Comparison of ENCODE assay signal across 17 cellular contexts in genomic region chr10:80520661-80521488, GRCh38. TPM values are rescaled to one million over a fixed set of nuclear protein-coding genes. Genes with fewer than 3 reads are reported as not detected.
DNase-seq lines count a peak whose midpoint lies in the region; ATAC-seq and TF ChIP-seq lines count a peak whose summit lies in the region.
"Had no signal": no experiment of that assay in that cellular context is flagged by ENCODE, and none has a peak within 500 bp of the region (broad histone marks: within the 10 kb centered on the region; RNA-seq: fewer than 3 reads in every experiment).

No MANE protein-coding gene starts in this region.

- H3K4me1 Mint-ChIP-seq in activated T-helper 17 cell treated with anti-CD3 and anti-CD28 coated beads, Interleukin-2, amount 50 U/mL, for 72 hours: peaks cover 21% of the 10 kb centered on the region

- no peaks in the 10 kb centered on the region for H3K27me3 Mint-ChIP-seq in activated T-helper 17 cell treated with anti-CD3 and anti-CD28 coated beads, Interleukin-2, amount 50 U/mL, for 72 hours

- H3K9me3 Mint-ChIP-seq in activated T-helper 17 cell treated with anti-CD3 and anti-CD28 coated beads, Interleukin-2, amount 50 U/mL, for 72 hours: no peaks in the 10 kb centered on the region

- H3K4me3 Mint-ChIP-seq in activated T-helper 17 cell treated with anti-CD3 and anti-CD28 coated beads, Interleukin-2, amount 50 U/mL, for 72 hours: no peak overlapping the region

- H3K27ac ChIP-seq in left ventricle myocardium inferior (replicated peaks): peak overlapping the region; percentile 82
- peak overlapping the region in 1 of 10 donors; percentile 41 for H3K27ac ChIP-seq in heart right ventricle
- H3K27ac ChIP-seq: ovary had no signal

- peaks cover 48% of the 10 kb centered on the region for H3K36me3 ChIP-seq in left ventricle myocardium inferior
- H3K36me3 ChIP-seq in heart right ventricle: peaks cover 0 to 64% (median 23%) of the 10 kb centered on the region in 9 donors
- H3K36me3 ChIP-seq in H7 (replicated peaks; ENCODE audit: control insufficient read depth, insufficient read depth, low read length): peaks cover 7% of the 10 kb centered on the region
- H3K36me3 ChIP-seq: ovary had no signal

- peak overlapping the region; percentile 90 for H3K27ac Mint-ChIP-seq in activated T-helper 17 cell treated with anti-CD3 and anti-CD28 coated beads, Interleukin-2, amount 50 U/mL, for 72 hours

- WGBS in heart right ventricle, 2 donors: 80 to 88% methylated on average over 11 of the region's 11 CpGs

- TF ChIP-seq CTCF in left ventricle myocardium inferior (IDR thresholded peaks at IDR 0.05; ENCODE audit: borderline replicate concordance) (no peak), heart right ventricle (IDR thresholded peaks at IDR 0.05) (no peak)

- H3K36me3 Mint-ChIP-seq in activated T-helper 17 cell treated with anti-CD3 and anti-CD28 coated beads, Interleukin-2, amount 50 U/mL, for 72 hours (ENCODE audit: low read depth): peaks cover 75% of the 10 kb centered on the region

- no peak for DNase-seq in left ventricle myocardium inferior
- DNase-seq in heart right ventricle: no peak
- peak; percentile 39 for DNase-seq in kidney tubule cell (ENCODE audit: low spot score)
- no peak for DNase-seq in DMS79 (lab: John Stamatoyannopoulos, UW)
- DNase-seq in H7: no peak
- DNase-seq in COLO829 (ENCODE audit: low spot score): no peak
- DNase-seq: DND-41; effector memory CD4-positive, alpha-beta T cell; foreskin fibroblast; KBM-7; NCI-H1436; NCI-H446 treated with DMSO at 0.1 percent for 48 hours; ovary had no signal

- H3K4me1 ChIP-seq in left ventricle myocardium inferior (peaks cover 70% of the 10 kb centered on the region), heart right ventricle (peaks cover 6 to 74% (median 36%) of the 10 kb centered on the region in 9 donors)

- H3K4me3 ChIP-seq in left ventricle myocardium inferior: no peak overlapping the region
- no peak overlapping the region for H3K4me3 ChIP-seq in heart right ventricle
- no peak overlapping the region for H3K4me3 ChIP-seq in H7 (ENCODE audit: insufficient read depth, low read depth, low read length)
- H3K4me3 ChIP-seq: ovary, smooth muscle cell had no signal

- H3K9me3 ChIP-seq in left ventricle myocardium inferior (replicated peaks) (no peaks in the 10 kb centered on the region), heart right ventricle (no peaks in the 10 kb centered on the region)
- H3K9me3 ChIP-seq: ovary had no signal

- intact Hi-C loops in left ventricle myocardium inferior (cut with micrococcal nuclease): no loop called here
- intact Hi-C loops in heart right ventricle (cut with DNase I): no loop called here

- H3K27me3 ChIP-seq in left ventricle myocardium inferior (ENCODE audit: low read depth) (no peaks in the 10 kb centered on the region), heart right ventricle (no peaks in the 10 kb centered on the region), H7 (ENCODE audit: control insufficient read depth, insufficient read depth, low read length) (no peaks in the 10 kb centered on the region)
- H3K27me3 ChIP-seq: ovary had no signal

- ATAC-seq in heart right ventricle (no peak), HG02610 (IDR thresholded peaks at IDR 0.05; ENCODE audit: unreplicated experiment) (no peak)
- no peak for ATAC-seq in activated T-helper 17 cell treated with anti-CD3 and anti-CD28 coated beads, Interleukin-2, amount 50 U/mL, for 72 hours (replicated peaks)
- ATAC-seq: activated CD4-positive, CD25-positive, alpha-beta regulatory T cell treated with anti-CD3 and anti-CD28 coated beads, Interleukin-2, amount 50 U/mL, for 24 hours had no signal

RNA-seq across cellular contexts. Expression of gene SH2D4B, which starts 16.8 kb away (rescaled TPM):
- total RNA-seq in left ventricle myocardium inferior: not detected
- not detected for total RNA-seq in heart right ventricle
- not detected for polyA plus RNA-seq in heart right ventricle
- under 1 TPM; 0.11 to 0.32 TPM for total RNA-seq in activated T-helper 17 cell treated with anti-CD3 and anti-CD28 coated beads, Interleukin-2, amount 50 U/mL, for 72 hours
- total RNA-seq in H7 (2014; rRNA removed; shearing (Covaris generic)): not detected in 2 replicates
- polyA plus RNA-seq: smooth muscle cell had no signal
